Comparison of ENCODE assay signal across 8 cellular contexts in genomic region chr12:124863409-124864325, GRCh38. TPM values are rescaled to one million over a fixed set of nuclear protein-coding genes. Genes with fewer than 3 reads are reported as not detected.
DNase-seq lines count a peak whose midpoint lies in the region; ATAC-seq, FAIRE-seq and TF ChIP-seq lines count a peak whose summit lies in the region.

TSS of gene SCARB1 (minus strand) at chr12:124863864. CDS start at chr12:124863720, 144 bp downstream.

- H3K9me2 ChIP-seq in Loucy (replicated peaks; ENCODE audit: low read depth, low read length), result no peaks in the 10 kb centered on the region

- no peaks in the 10 kb centered on the region for H3K36me3 Mint-ChIP-seq in activated naive CD4-positive, alpha-beta T cell treated with anti-CD3 and anti-CD28 coated beads, Interleukin-2, amount 10 ng/mL, durations not matched to agents 7 days and 5 days

- peak within 1 kb of the TSS; percentile 87 for H3K27ac Mint-ChIP-seq in activated naive CD4-positive, alpha-beta T cell treated with anti-CD3 and anti-CD28 coated beads, Interleukin-2, amount 10 ng/mL, durations not matched to agents 7 days and 5 days

- peak within 1 kb of the TSS; percentile 87 for H3K9ac ChIP-seq in Loucy (ENCODE audit: low read depth, low read length, poor library complexity, severe bottlenecking)

- peak within 1 kb of the TSS; percentile 72 for H3K27ac ChIP-seq in temporal lobe (ENCODE audit: low read depth, low read length)

- H3K36me3 ChIP-seq in Loucy (ENCODE audit: insufficient read depth, low read length), result no peaks in the 10 kb centered on the region

- peak; percentile 90 for ATAC-seq in omental fat pad (ENCODE audit: low FRiP score)

- TF ChIP-seq POLR2A in H54 (IDR thresholded peaks at IDR 0.05; ENCODE audit: low read depth, low read length), result no peak; the same call in none of the 2 replicates

- peaks cover 40% of the 10 kb centered on the region for H3K4me1 ChIP-seq in Loucy (ENCODE audit: insufficient read depth, low read length, poor library complexity, severe bottlenecking)

- TF ChIP-seq CTCF in Loucy (conservative IDR thresholded peaks at IDR 0.05; ENCODE audit: low read length) (no peak), omental fat pad (IDR thresholded peaks at IDR 0.05) (no peak)

- peak within 1 kb of the TSS; percentile 81 for H3K4me3 ChIP-seq in Loucy (ENCODE audit: low read length, poor library complexity, severe bottlenecking)

- no peaks in the 10 kb centered on the region for H3K9me3 ChIP-seq in Loucy (ENCODE audit: insufficient read depth, low read depth, low read length)

- H3K27me3 ChIP-seq in Loucy (ENCODE audit: insufficient read depth, low read length, poor library complexity, severe bottlenecking), result no peaks in the 10 kb centered on the region

- H4K20me1 ChIP-seq in Loucy (ENCODE audit: insufficient read depth, low read length, poor library complexity, severe bottlenecking), result no peaks in the 10 kb centered on the region

- H3K27me3 Mint-ChIP-seq in activated naive CD4-positive, alpha-beta T cell treated with anti-CD3 and anti-CD28 coated beads, Interleukin-2, amount 10 ng/mL, durations not matched to agents 7 days and 5 days, result peaks cover 26% of the 10 kb centered on the region

- peaks cover 24% of the 10 kb centered on the region for H3K4me1 Mint-ChIP-seq in activated naive CD4-positive, alpha-beta T cell treated with anti-CD3 and anti-CD28 coated beads, Interleukin-2, amount 10 ng/mL, durations not matched to agents 7 days and 5 days

- H3K79me2 ChIP-seq in Loucy (ENCODE audit: insufficient read depth, low read length), result peaks cover 9% of the 10 kb centered on the region; the same call in 1 of the 2 replicates

- peak; percentile 86 for DNase-seq in ELR (ENCODE audit: low read depth)
- peak; percentile 87 for DNase-seq in H54 (ENCODE audit: insufficient read length, low spot score)
- DNase-seq in SK-N-DZ (ENCODE audit: low spot score), result peak; percentile 78
- peak; percentile 85 for DNase-seq in activated naive CD4-positive, alpha-beta T cell treated with anti-CD3 and anti-CD28 coated beads, Interleukin-2, amount 10 ng/mL, durations not matched to agents 7 days and 5 days
- DNase-seq in globus pallidus (ENCODE audit: low spot score), result peak; percentile 86
- DNase-seq in omental fat pad (ENCODE audit: low spot score), result no peak

- peak within 1 kb of the TSS; percentile 89 for H3K4me2 ChIP-seq in Loucy (ENCODE audit: low read depth, low read length, poor library complexity, severe bottlenecking)

- H2AFZ ChIP-seq in Loucy (ENCODE audit: low read length), result peak within 1 kb of the TSS; percentile 91

- no peaks in the 10 kb centered on the region for H3F3A ChIP-seq in Loucy (ENCODE audit: low read depth)

- no peak for FAIRE-seq in H54 (lab: Jason Lieb, UNC)

- no peaks in the 10 kb centered on the region for H3K9me3 Mint-ChIP-seq in activated naive CD4-positive, alpha-beta T cell treated with anti-CD3 and anti-CD28 coated beads, Interleukin-2, amount 10 ng/mL, durations not matched to agents 7 days and 5 days

- CTCF ChIA-PET in activated naive CD4-positive, alpha-beta T cell treated with anti-CD3 and anti-CD28 coated beads, Interleukin-2, amount 10 ng/mL, durations not matched to agents 7 days and 5 days (lab: Charles Lee), result interaction anchor here (1.4 kb wide), 1 partner anchor 77 kb away, joined by 5 read pairs; no protein-coding TSS in a partner anchor

- H3K4me3 Mint-ChIP-seq in activated naive CD4-positive, alpha-beta T cell treated with anti-CD3 and anti-CD28 coated beads, Interleukin-2, amount 10 ng/mL, durations not matched to agents 7 days and 5 days, result peak within 1 kb of the TSS; percentile 74

RNA-seq across cellular contexts. Expression of gene SCARB1, which starts in this region (rescaled TPM):
- 24.3 and 28.7 TPM in 2 replicates for polyA plus RNA-seq in SK-N-DZ (2014; cell fraction: cytosol; rRNA removed)
- 39.8 and 51.1 TPM in 2 replicates for polyA plus RNA-seq in SK-N-DZ (2014; cell fraction: nucleus; rRNA removed)
- 10 to 100 TPM; 24.2 to 79.4 (median 59.4) TPM for total RNA-seq in omental fat pad
- total RNA-seq in temporal lobe, result 12.5 TPM
